In the genomic region with DNA sequence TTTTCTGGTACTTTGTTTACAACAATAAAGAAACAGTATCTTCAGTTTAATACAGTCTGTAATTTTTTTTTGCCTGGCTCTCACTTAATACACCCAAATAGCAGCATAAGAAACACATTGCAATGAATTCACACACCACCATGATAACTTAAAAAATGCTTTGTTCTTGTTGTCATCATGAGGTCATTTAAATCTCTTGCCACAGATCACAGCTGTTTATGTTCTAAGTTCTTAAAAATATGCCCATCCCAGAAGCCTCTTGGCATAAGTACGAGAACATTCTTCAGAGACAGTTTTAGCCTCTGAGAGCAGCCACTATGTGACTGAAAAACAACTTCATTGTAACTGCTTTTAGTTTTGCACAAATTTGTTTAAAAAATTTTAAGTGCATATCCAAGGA, we compare ENCODE assay signal across 15 cellular contexts. TPM values are rescaled to one million over a fixed set of nuclear protein-coding genes. Genes with fewer than 3 reads are reported as not detected.
DNase-seq lines count a peak whose midpoint lies in the region; ATAC-seq, FAIRE-seq and TF ChIP-seq lines count a peak whose summit lies in the region.
"Had no signal": no experiment of that assay in that cellular context is flagged by ENCODE, and none has a peak within 500 bp of the region (broad histone marks: within the 10 kb centered on the region; RNA-seq: fewer than 3 reads in every experiment).

No MANE protein-coding gene starts in this region.

- 10 to 33% methylated on average over 1 of the region's 1 CpG for WGBS in gastroesophageal sphincter (ENCODE audit: low coverage in 1 of 2), 2 donors
- WGBS in psoas muscle, 3 donors: 18 to 26% (median 22%) methylated on average over 1 of the region's 1 CpG
- 98% methylated on average over 1 of the region's 1 CpG for WGBS in HepG2 (ENCODE audit: low lambda C conversion rate)
- WGBS in testis, 2 donors: 42 to 50% methylated on average over 1 of the region's 1 CpG

- intact Hi-C loops in ascending aorta (cut with DNase I) (loop anchor here (2.0 to 5.0 kb wide), 3 partner anchors 36 to 124 kb away; no protein-coding TSS in a partner anchor), psoas muscle (cut with DNase I) (no loop called here), HepG2 (cut with micrococcal nuclease; ENCODE audit: unreplicated experiment) (no loop called here), testis (cut with DNase I; ENCODE audit: low total_unique reads) (no loop called here)

- H3K4me1 ChIP-seq in ascending aorta (peaks cover 0 to 39% of the 10 kb centered on the region in 2 donors), gastroesophageal sphincter (peaks cover 14 to 41% (median 18%) of the 10 kb centered on the region in 3 donors), psoas muscle (peaks cover 18% of the 10 kb centered on the region), HepG2 (ENCODE audit: insufficient read depth, low read length) (0 out of 2 replicates have a peak, but pooled peaks cover 6% of the 10 kb centered on the region), testis (peaks cover 6% of the 10 kb centered on the region)
- no peaks in the 10 kb centered on the region for H3K4me1 ChIP-seq in effector memory CD4-positive, alpha-beta T cell (ENCODE audit: control insufficient read depth, insufficient read depth, low read length, poor library complexity, severe bottlenecking)

- H3K36me3 ChIP-seq in ascending aorta (peaks cover 3 to 20% of the 10 kb centered on the region in 2 donors), gastroesophageal sphincter (peaks cover 0 to 36% of the 10 kb centered on the region in 2 donors), psoas muscle (ENCODE audit: insufficient read depth in 1 of 2, low read depth in 1 of 2) (peaks cover 0 to 19% of the 10 kb centered on the region in 2 donors), HepG2 (replicated peaks in 1 of 2; ENCODE audit: control insufficient read depth in 1 of 2, insufficient read depth in 2 of 2, low read length in 2 of 2) (peaks cover 21 to 53% of the 10 kb centered on the region in 2 experiments), testis (ENCODE audit: low read depth, missing control alignments) (no peaks in the 10 kb centered on the region)
- H3K36me3 ChIP-seq in effector memory CD4-positive, alpha-beta T cell (ENCODE audit: control insufficient read depth, insufficient read depth, low read length): peaks cover 10% of the 10 kb centered on the region

- peak; percentile 73 for DNase-seq in AG08395 (ENCODE audit: low spot score)
- DNase-seq in ascending aorta (ENCODE audit: low spot score in 2 of 2): no peak
- no peak for DNase-seq in psoas muscle
- no peak for DNase-seq in HepG2 (ENCODE audit: low spot score)
- DNase-seq in T-helper 2 cell: no peak
- DNase-seq in testis: no peak
- no peak for DNase-seq in effector memory CD4-positive, alpha-beta T cell
- DNase-seq: activated CD4-positive, CD25-positive, alpha-beta regulatory T cell treated with anti-CD3 and anti-CD28 coated beads, Interleukin-2, amount 50 U/mL, for 72 hours; activated T-cell treated with anti-CD3 and anti-CD28 coated beads, Interleukin-2, amount 50 U/mL, for 24 hours; anterior cingulate cortex; immature natural killer cell; naive thymus-derived CD4-positive, alpha-beta T cell; OCI-M1 had no signal

- no TSS peak for BruUV-seq in HepG2 (replicated peaks; lab: Mats Ljungman, UMichigan)

- in situ Hi-C loops in HepG2 (cut with HindIII; ENCODE audit: extremely low pct_ligation_motif_present, low pct_unique_long_range_greater_than_20kb): no loop called here

- TF ChIP-seq RAD21 in HepG2 (CRISPR knock-in tag; IDR thresholded peaks at IDR 0.05): no peak

- FAIRE-seq in HepG2 (lab: Jason Lieb, UNC): no peak
- FAIRE-seq: HTR-8/SVneo had no signal

- H3K27ac ChIP-seq in ascending aorta (peak overlapping the region; percentile 85 to 88), gastroesophageal sphincter (peak overlapping the region; percentile 74 to 97 (median 80)), psoas muscle (peak overlapping the region; percentile 39), HepG2 (ENCODE audit: extremely low read length, insufficient read depth, low read length) (no peak overlapping the region), testis (peak overlapping the region in 1 of 2 donors; percentile 54)
- no peak overlapping the region for H3K27ac ChIP-seq in effector memory CD4-positive, alpha-beta T cell (ENCODE audit: insufficient read depth, low read length, poor library complexity, severe bottlenecking)

- H3K9me3 ChIP-seq in ascending aorta: peaks cover 0 to 9% of the 10 kb centered on the region in 2 donors
- peaks cover 0 to 12% (median 0%) of the 10 kb centered on the region in 3 donors for H3K9me3 ChIP-seq in gastroesophageal sphincter
- H3K9me3 ChIP-seq in psoas muscle: no peaks in the 10 kb centered on the region
- H3K9me3 ChIP-seq in HepG2 (ENCODE audit: low read length): peaks cover 7% of the 10 kb centered on the region; the same call in 1 of the 2 replicates
- no peaks in the 10 kb centered on the region for H3K9me3 ChIP-seq in testis
- H3K9me3 ChIP-seq in effector memory CD4-positive, alpha-beta T cell (ENCODE audit: control insufficient read depth, low read length): no peaks in the 10 kb centered on the region

- H3K4me3 ChIP-seq in ascending aorta: no peak overlapping the region
- no peak overlapping the region for H3K4me3 ChIP-seq in gastroesophageal sphincter
- H3K4me3 ChIP-seq in psoas muscle: no peak overlapping the region
- no peak overlapping the region for H3K4me3 ChIP-seq in HepG2 (replicated peaks in 1 of 3; ENCODE audit: insufficient read depth in 1 of 3, low read depth in 2 of 3, low read length in 3 of 3)
- no peak overlapping the region for H3K4me3 ChIP-seq in testis
- H3K4me3 ChIP-seq in effector memory CD4-positive, alpha-beta T cell (ENCODE audit: insufficient read depth, low read depth, low read length, poor library complexity, severe bottlenecking): no peak overlapping the region

- TF ChIP-seq CTCF in ascending aorta (IDR thresholded peaks at IDR 0.05) (no peak), gastroesophageal sphincter (IDR thresholded peaks at IDR 0.05) (no peak), psoas muscle (IDR thresholded peaks at IDR 0.05) (no peak), HepG2 (CRISPR knock-in tag; IDR thresholded peaks at IDR 0.05) (no peak), testis (IDR thresholded peaks at IDR 0.05) (no peak)

- no peaks in the 10 kb centered on the region for H3K79me2 ChIP-seq in HepG2 (ENCODE audit: insufficient read depth, low read length)

- TF ChIP-seq EP300 in gastroesophageal sphincter (IDR thresholded peaks at IDR 0.05) (no peak), HepG2 (IDR thresholded peaks at IDR 0.05; ENCODE audit: low read depth in 2 of 2, low read length in 2 of 2) (no peak), HepG2 (CRISPR knock-in tag; IDR thresholded peaks at IDR 0.05; ENCODE audit: borderline replicate concordance) (no peak)

- TF ChIP-seq POLR2A in gastroesophageal sphincter (IDR thresholded peaks at IDR 0.05) (no peak), HepG2 (IDR thresholded peaks at IDR 0.05; ENCODE audit: insufficient read depth in 1 of 2, low read depth in 2 of 2, low read length in 2 of 2) (no peak), testis (IDR thresholded peaks at IDR 0.05) (no peak)

- no peak overlapping the region for H3K9ac ChIP-seq in HepG2 (ENCODE audit: insufficient read depth, low read depth, low read length)

- CTCF ChIA-PET in HepG2 (lab: Yijun Ruan, JAX; ENCODE audit: low intra/inter-chr PET ratio, low total read pairs): no interaction called here

- H2AFZ ChIP-seq in HepG2 (ENCODE audit: low read length): no peak overlapping the region

- no peak overlapping the region for H3K4me2 ChIP-seq in HepG2 (ENCODE audit: low read depth, low read length)

- H3K27me3 ChIP-seq in ascending aorta (no peaks in the 10 kb centered on the region), gastroesophageal sphincter (no peaks in the 10 kb centered on the region), psoas muscle (ENCODE audit: insufficient read depth in 3 of 3, low read length in 2 of 3) (no peaks in the 10 kb centered on the region), HepG2 (ENCODE audit: control insufficient read depth in 1 of 2, insufficient read depth in 2 of 2, low read length in 2 of 2) (no peaks in the 10 kb centered on the region), testis (no peaks in the 10 kb centered on the region)
- no peaks in the 10 kb centered on the region for H3K27me3 ChIP-seq in effector memory CD4-positive, alpha-beta T cell (replicated peaks; ENCODE audit: control insufficient read depth, insufficient read depth, low read length, poor library complexity, severe bottlenecking)

- H4K20me1 ChIP-seq in HepG2 (ENCODE audit: insufficient read depth, low read length): no peaks in the 10 kb centered on the region

- ATAC-seq in gastroesophageal sphincter: peak; percentile 90
- peak; percentile 57 to 95 (median 78) for ATAC-seq in psoas muscle
- ATAC-seq in HepG2: no peak
- ATAC-seq: naive thymus-derived CD4-positive, alpha-beta T cell had no signal

- POLR2A ChIA-PET in HepG2 (lab: Yijun Ruan, JAX): interaction anchor here (0.8 kb wide), 1 partner anchor 43 kb away, joined by 3 read pairs; no protein-coding TSS in a partner anchor

RNA-seq across cellular contexts. Expression of a gene that starts 47.9 kb away (rescaled TPM):
- 5.7 TPM for total RNA-seq in ascending aorta
- total RNA-seq in gastroesophageal sphincter: 10 to 100 TPM; 12.8 to 16.2 (median 14.6) TPM
- 10 to 100 TPM; 15.1 to 22.8 (median 19.5) TPM for total RNA-seq in psoas muscle
- polyA plus RNA-seq in psoas muscle: 10 to 100 TPM in 2 of 3 donors, 1 to 10 TPM in 1; 9.0 to 20.7 (median 12.5) TPM
- total RNA-seq in HepG2 (2016; rRNA removed; fragmentation: Illumina TruSeq; extraction: Trizol): 66.9 and 95.1 TPM in 2 replicates
- total RNA-seq in HepG2 (2016; cell fraction: cytosol; rRNA removed; fragmentation: Illumina TruSeq; extraction: Trizol; ENCODE audit: low read depth): 7.5 and 9.0 TPM in 2 replicates
- 68.6 and 90.2 TPM in 2 replicates for total RNA-seq in HepG2 (2016; cell fraction: insoluble cytoplasmic fraction; rRNA removed; fragmentation: Illumina TruSeq; extraction: Trizol)
- total RNA-seq in HepG2 (2016; cell fraction: membrane; rRNA removed; fragmentation: Illumina TruSeq; extraction: Trizol): 13.8 and 18.1 TPM in 2 replicates
- 67.2 and 79.2 TPM in 2 replicates for total RNA-seq in HepG2 (2016; cell fraction: nucleus; rRNA removed; fragmentation: Illumina TruSeq; extraction: Trizol)
- polyA plus RNA-seq in HepG2 (2011; rRNA removed): 5.7 and 7.3 TPM in 2 replicates
- polyA plus RNA-seq in HepG2 (2011; cell fraction: cytosol; rRNA removed): 1.7 and 2.7 TPM in 2 replicates
- polyA plus RNA-seq in HepG2 (2011; cell fraction: nucleus; rRNA removed): 2.5 and 5.8 TPM in 2 replicates
- 34.6 and 44.9 TPM in 2 replicates for polyA plus RNA-seq in HepG2 (2012)
- 1.00 and 1.2 TPM in 2 replicates for polyA plus RNA-seq in HepG2 (2016; cell fraction: cytosol; fragmentation: Illumina TruSeq; extraction: Trizol; ENCODE audit: low read depth)
- 69.7 and 73.1 TPM in 2 replicates for polyA plus RNA-seq in HepG2 (2016; cell fraction: insoluble cytoplasmic fraction; fragmentation: Illumina TruSeq; extraction: Trizol; ENCODE audit: low read depth)
- polyA plus RNA-seq in HepG2 (2016; cell fraction: membrane; fragmentation: Illumina TruSeq; extraction: Trizol; ENCODE audit: low read depth): 3.0 and 3.7 TPM in 2 replicates
- polyA plus RNA-seq in HepG2 (2016; cell fraction: nucleus; fragmentation: Illumina TruSeq; extraction: Trizol; ENCODE audit: insufficient read depth, low read depth): 61.2 and 66.0 TPM in 2 replicates
- 0.32 and 0.37 TPM in 2 replicates for polyA minus RNA-seq in HepG2 (2011; rRNA and poly(A)+ RNA removed; ENCODE audit: low replicate concordance)
- polyA minus RNA-seq in HepG2 (2011; cell fraction: cytosol; rRNA and poly(A)+ RNA removed): 10.5 and 11.4 TPM in 2 replicates
- polyA minus RNA-seq in HepG2 (2011; cell fraction: nucleus; rRNA and poly(A)+ RNA removed): 47.6 and 49.1 TPM in 2 replicates
- 10 to 100 TPM; 20.2 to 21.7 TPM for total RNA-seq in testis
- 4.5 TPM for polyA plus RNA-seq in testis (ENCODE audit: insufficient read depth, low read depth, low replicate concordance)

RNA-seq across cellular contexts. Expression of a gene that starts 48.0 kb away (rescaled TPM):
- 84.3 TPM for total RNA-seq in ascending aorta
- total RNA-seq in gastroesophageal sphincter: 10 to 100 TPM; 11.3 to 38.8 (median 13.8) TPM
- total RNA-seq in psoas muscle: 10 to 100 TPM; 28.2 to 49.7 (median 44.2) TPM
- polyA plus RNA-seq in psoas muscle: 10 to 100 TPM; 32.5 to 44.4 (median 39.7) TPM
- 66.7 and 86.0 TPM in 2 replicates for total RNA-seq in HepG2 (2016; rRNA removed; fragmentation: Illumina TruSeq; extraction: Trizol)
- total RNA-seq in HepG2 (2016; cell fraction: cytosol; rRNA removed; fragmentation: Illumina TruSeq; extraction: Trizol; ENCODE audit: low read depth): 30.8 and 32.0 TPM in 2 replicates
- 74.9 and 86.0 TPM in 2 replicates for total RNA-seq in HepG2 (2016; cell fraction: insoluble cytoplasmic fraction; rRNA removed; fragmentation: Illumina TruSeq; extraction: Trizol)
- total RNA-seq in HepG2 (2016; cell fraction: membrane; rRNA removed; fragmentation: Illumina TruSeq; extraction: Trizol): 50.4 and 54.3 TPM in 2 replicates
- 91.1 and 92.0 TPM in 2 replicates for total RNA-seq in HepG2 (2016; cell fraction: nucleus; rRNA removed; fragmentation: Illumina TruSeq; extraction: Trizol)
- polyA plus RNA-seq in HepG2 (2011; rRNA removed): 18.7 and 23.1 TPM in 2 replicates
- polyA plus RNA-seq in HepG2 (2011; cell fraction: cytosol; rRNA removed): 10.1 and 15.3 TPM in 2 replicates
- 20.9 and 31.1 TPM in 2 replicates for polyA plus RNA-seq in HepG2 (2011; cell fraction: nucleus; rRNA removed)
- 27.5 and 36.0 TPM in 2 replicates for polyA plus RNA-seq in HepG2 (2012)
- polyA plus RNA-seq in HepG2 (2016; cell fraction: cytosol; fragmentation: Illumina TruSeq; extraction: Trizol; ENCODE audit: low read depth): 19.8 and 21.6 TPM in 2 replicates
- polyA plus RNA-seq in HepG2 (2016; cell fraction: insoluble cytoplasmic fraction; fragmentation: Illumina TruSeq; extraction: Trizol; ENCODE audit: low read depth): 63.1 and 68.5 TPM in 2 replicates
- polyA plus RNA-seq in HepG2 (2016; cell fraction: membrane; fragmentation: Illumina TruSeq; extraction: Trizol; ENCODE audit: low read depth): 22.7 and 26.9 TPM in 2 replicates
- polyA plus RNA-seq in HepG2 (2016; cell fraction: nucleus; fragmentation: Illumina TruSeq; extraction: Trizol; ENCODE audit: insufficient read depth, low read depth): 87.8 and 109 TPM in 2 replicates
- 4.9 and 6.3 TPM in 2 replicates for polyA minus RNA-seq in HepG2 (2011; rRNA and poly(A)+ RNA removed; ENCODE audit: low replicate concordance)
- 8.4 and 9.1 TPM in 2 replicates for polyA minus RNA-seq in HepG2 (2011; cell fraction: cytosol; rRNA and poly(A)+ RNA removed)
- 107 and 108 TPM in 2 replicates for polyA minus RNA-seq in HepG2 (2011; cell fraction: nucleus; rRNA and poly(A)+ RNA removed)
- 10 to 100 TPM; 32.9 to 36.4 TPM for total RNA-seq in testis
- 50.5 TPM for polyA plus RNA-seq in testis (ENCODE audit: insufficient read depth, low read depth, low replicate concordance)

Comparison
In these comparisons a context has a peak if more than half of its experiments do, and no peak if none do; other contexts are left out.
1. H3K27ac ChIP-seq: peak in ascending aorta (2 of 2), gastroesophageal sphincter (4 of 4) and psoas muscle (single experiment); none in HepG2 (single experiment) and effector memory CD4-positive, alpha-beta T cell (single experiment).